Comparison of ENCODE assay signal across 15 cellular contexts in the genomic region with DNA sequence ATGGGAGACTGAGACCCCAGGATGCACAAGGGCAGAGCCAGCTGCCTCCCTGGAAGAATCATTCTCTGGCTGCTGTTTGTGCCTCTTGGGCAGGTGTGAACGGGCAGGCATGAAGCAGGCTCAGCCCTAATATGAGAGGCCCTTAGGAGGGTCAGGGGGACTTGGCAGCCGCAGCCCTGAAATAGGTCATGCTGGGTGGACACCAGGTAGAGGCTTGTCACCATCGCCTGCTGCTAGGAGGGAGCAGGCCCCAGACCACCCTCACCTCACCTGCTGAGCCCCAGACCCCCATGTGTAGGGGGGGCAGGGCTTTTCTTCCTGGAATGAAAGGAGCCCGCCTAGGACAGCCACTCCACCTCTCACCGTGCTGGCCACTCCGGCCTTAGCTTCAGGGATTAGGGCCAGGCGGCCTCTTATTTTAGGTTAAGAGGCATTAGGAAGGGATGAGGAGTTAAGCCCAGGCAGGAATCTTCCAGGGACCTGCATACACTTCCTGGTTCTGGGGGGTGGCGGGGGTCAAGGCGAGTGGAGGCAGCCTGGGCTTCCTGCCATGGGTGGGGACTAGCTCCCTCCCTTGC.
A peak's percentile ranks its signal among the peaks of the same experiment; 100 is the strongest.
DNase-seq lines count a peak whose midpoint lies in the region; ATAC-seq, FAIRE-seq and TF ChIP-seq lines count a peak whose summit lies in the region.
"Had no signal": no experiment of that assay in that cellular context is flagged by ENCODE, and none has a peak within 500 bp of the region (broad histone marks: within the 10 kb centered on the region; RNA-seq: fewer than 3 reads in every experiment).

No MANE protein-coding gene starts in this region.

- H3K79me2 ChIP-seq in trophoblast cell (ENCODE audit: control insufficient read depth, insufficient read depth, low read length, poor library complexity) = no peaks in the 10 kb centered on the region

- H3K4me1 Mint-ChIP-seq in activated CD4-positive, alpha-beta T cell treated with anti-CD3 and anti-CD28 coated beads for 36 hours = peaks cover 8% of the 10 kb centered on the region
- H3K4me1 Mint-ChIP-seq in glutamatergic neuron (ENCODE audit: low read depth, unreplicated experiment) = peaks cover 37% of the 10 kb centered on the region

- DNase-seq in activated CD4-positive, alpha-beta T cell treated with anti-CD3 and anti-CD28 coated beads for 36 hours = no peak
- DNase-seq in activated CD4-positive, alpha-beta T cell treated with anti-CD3 and anti-CD28 coated beads, Interleukin-2, amount 50 U/mL, for 1 hour = no peak
- DNase-seq in RWPE2 (ENCODE audit: low spot score) (peak; percentile 77), glutamatergic neuron (no peak), trophoblast cell (no peak), gastrocnemius medialis (no peak), frontal cortex (ENCODE audit: low spot score in 2 of 2) (no peak)
- no peak for DNase-seq in NK-92 treated with Interleukin-12 subunit alpha and Interleukin-12 subunit beta, amount 100 ng/mL, for 24 hours (lab: John Stamatoyannopoulos, UW)
- DNase-seq: DMS153, foreskin keratinocyte, islet precursor cell, NCI-H1417 had no signal

- H4K8ac ChIP-seq in trophoblast cell (ENCODE audit: low read depth, low read length) = no peak overlapping the region

- no peak overlapping the region for H3K4me2 ChIP-seq in trophoblast cell (ENCODE audit: low read length)
- H3K4me2 ChIP-seq: A549 had no signal

- WGBS in trophoblast cell (ENCODE audit: extremely low coverage, insufficient coverage, insufficient read length) = no CpG with 5 or more reads among the region's 9 CpGs

- peaks cover 3% of the 10 kb centered on the region for H3K36me3 Mint-ChIP-seq in activated CD4-positive, alpha-beta T cell treated with anti-CD3 and anti-CD28 coated beads for 36 hours (ENCODE audit: low read depth)
- peaks cover 4% of the 10 kb centered on the region for H3K36me3 Mint-ChIP-seq in glutamatergic neuron (ENCODE audit: unreplicated experiment)

- H3K4me1 ChIP-seq in RWPE2 (ENCODE audit: insufficient read depth, poor library complexity, severe bottlenecking) (no peaks in the 10 kb centered on the region), trophoblast cell (ENCODE audit: control insufficient read depth in 1 of 2, insufficient read depth in 2 of 2, low read length in 2 of 2) (peaks cover 21 to 27% of the 10 kb centered on the region in 2 experiments), gastrocnemius medialis (peaks cover 11 to 15% of the 10 kb centered on the region in 2 donors)
- H3K4me1 ChIP-seq: A549, foreskin keratinocyte had no signal

- H3K4ac ChIP-seq in trophoblast cell (ENCODE audit: low read depth, low read length) = no peak overlapping the region

- H2AK5ac ChIP-seq in trophoblast cell (ENCODE audit: low read length) = no peak overlapping the region

- H3K79me1 ChIP-seq in trophoblast cell (ENCODE audit: low read length) = peaks cover 4% of the 10 kb centered on the region

- H3K27me3 Mint-ChIP-seq in activated CD4-positive, alpha-beta T cell treated with anti-CD3 and anti-CD28 coated beads for 36 hours = no peaks in the 10 kb centered on the region
- peaks cover 29% of the 10 kb centered on the region for H3K27me3 Mint-ChIP-seq in glutamatergic neuron (ENCODE audit: unreplicated experiment)

- in situ Hi-C loops in gastrocnemius medialis (cut with MboI; ENCODE audit: low sequenced_read_pairs in 4 of 4) = no loop called here

- no peak overlapping the region for H3K14ac ChIP-seq in trophoblast cell (ENCODE audit: low read length)

- TF ChIP-seq POLR2A in gastrocnemius medialis (IDR thresholded peaks at IDR 0.05) = no peak

- H3K4me3 ChIP-seq in RWPE2 (ENCODE audit: severe bottlenecking) (no peak overlapping the region), trophoblast cell (ENCODE audit: low read depth, low read length) (no peak overlapping the region), gastrocnemius medialis (no peak overlapping the region)
- H3K4me3 ChIP-seq: A549, tibial nerve had no signal

- H4K91ac ChIP-seq in trophoblast cell (ENCODE audit: low read depth, low read length) = peak overlapping the region; percentile 37

- no peak overlapping the region for H4K12ac ChIP-seq in trophoblast cell (ENCODE audit: low read depth, low read length)

- no peak overlapping the region for H2BK120ac ChIP-seq in trophoblast cell (ENCODE audit: insufficient read depth, low read length, poor library complexity)

- peaks cover under 1% of the 10 kb centered on the region; the same call in 1 of the 2 replicates for H3K36me3 ChIP-seq in RWPE2 (ENCODE audit: low read depth)
- peaks cover 91 to 95% of the 10 kb centered on the region in 2 experiments for H3K36me3 ChIP-seq in trophoblast cell (ENCODE audit: control insufficient read depth in 1 of 2, insufficient read depth in 2 of 2, low read length in 2 of 2)
- peaks cover 0 to 7% of the 10 kb centered on the region in 2 donors for H3K36me3 ChIP-seq in gastrocnemius medialis

- H2BK5ac ChIP-seq in trophoblast cell (ENCODE audit: low read depth, low read length, poor library complexity) = no peak overlapping the region

- TF ChIP-seq CTCF in RWPE2 (IDR thresholded peaks at IDR 0.05; ENCODE audit: poor library complexity, severe bottlenecking) = no peak
- no peak for TF ChIP-seq CTCF in glutamatergic neuron (IDR thresholded peaks at IDR 0.05; ENCODE audit: partially characterized antibody, unreplicated experiment)
- TF ChIP-seq CTCF in gastrocnemius medialis (IDR thresholded peaks at IDR 0.05 in 4 of 5, conservative IDR thresholded peaks at IDR 0.05 in 1 of 5) = no peak

- H3K23ac ChIP-seq in trophoblast cell (ENCODE audit: low read length) = no peak overlapping the region

- no peaks in the 10 kb centered on the region for H3K9me3 ChIP-seq in RWPE2 (ENCODE audit: severe bottlenecking)
- H3K9me3 ChIP-seq in trophoblast cell (ENCODE audit: insufficient read depth, low read depth, low read length) = peaks cover 3% of the 10 kb centered on the region
- H3K9me3 ChIP-seq in gastrocnemius medialis = no peaks in the 10 kb centered on the region
- H3K9me3 ChIP-seq: A549, tibial nerve had no signal

- intact Hi-C loops in activated CD4-positive, alpha-beta T cell treated with anti-CD3 and anti-CD28 coated beads for 36 hours (cut with DNase I, micrococcal nuclease) = no loop called here
- intact Hi-C loops in gastrocnemius medialis (cut with DNase I; ENCODE audit: low total_unique reads) = no loop called here

- H2AFZ ChIP-seq in trophoblast cell (ENCODE audit: insufficient read depth, low read length, poor library complexity) = no peak overlapping the region

- H3K4me3 Mint-ChIP-seq in activated CD4-positive, alpha-beta T cell treated with anti-CD3 and anti-CD28 coated beads for 36 hours = no peak overlapping the region
- H3K4me3 Mint-ChIP-seq in glutamatergic neuron (ENCODE audit: unreplicated experiment) = peak overlapping the region; percentile 31

- FAIRE-seq in frontal cortex (lab: Jason Lieb, UNC) = no peak
- FAIRE-seq: A549, TTC549 had no signal

- POLR2A ChIA-PET in activated CD4-positive, alpha-beta T cell treated with anti-CD3 and anti-CD28 coated beads for 36 hours (lab: Charles Lee) = no interaction called here

- CTCF ChIA-PET in activated CD4-positive, alpha-beta T cell treated with anti-CD3 and anti-CD28 coated beads for 36 hours (lab: Charles Lee) = interaction anchor here (0.6 to 1.3 kb wide), 3 partner anchors 21 to 370 kb away, joined by 3 to 4 read pairs (median 4); no protein-coding TSS in a partner anchor

- H3K27me3 ChIP-seq in RWPE2 (ENCODE audit: insufficient read depth, poor library complexity, severe bottlenecking) (no peaks in the 10 kb centered on the region), trophoblast cell (ENCODE audit: insufficient read depth, low read length) (no peaks in the 10 kb centered on the region), gastrocnemius medialis (no peaks in the 10 kb centered on the region)
- H3K27me3 ChIP-seq: tibial nerve had no signal

- no peak overlapping the region for H3K27ac ChIP-seq in RWPE2 (ENCODE audit: poor library complexity, severe bottlenecking)
- no peak overlapping the region for H3K27ac ChIP-seq in trophoblast cell (ENCODE audit: low read depth, low read length)
- H3K27ac ChIP-seq in gastrocnemius medialis = no peak overlapping the region
- H3K27ac ChIP-seq: foreskin keratinocyte had no signal

- no peak overlapping the region for H2BK12ac ChIP-seq in trophoblast cell (ENCODE audit: low read length)

- H3K9me3 Mint-ChIP-seq in activated CD4-positive, alpha-beta T cell treated with anti-CD3 and anti-CD28 coated beads for 36 hours (ENCODE audit: low read depth) = no peaks in the 10 kb centered on the region
- peaks cover 21% of the 10 kb centered on the region for H3K9me3 Mint-ChIP-seq in glutamatergic neuron (ENCODE audit: unreplicated experiment)

- no peak overlapping the region for H3K9ac ChIP-seq in trophoblast cell (ENCODE audit: low read length)

- no peak for ATAC-seq in activated CD4-positive, alpha-beta T cell treated with anti-CD3 and anti-CD28 coated beads for 36 hours
- ATAC-seq in RWPE2 (ENCODE audit: low read depth) = no peak
- no peak for ATAC-seq in gastrocnemius medialis

- peak overlapping the region; percentile 43 for H3K27ac Mint-ChIP-seq in activated CD4-positive, alpha-beta T cell treated with anti-CD3 and anti-CD28 coated beads for 36 hours
- H3K27ac Mint-ChIP-seq in glutamatergic neuron (ENCODE audit: unreplicated experiment) = peak overlapping the region; percentile 25

- no peak overlapping the region for H3K18ac ChIP-seq in trophoblast cell (ENCODE audit: low read length)
